ENCODE assay signal across 1 cellular context in genomic region chr16:15502041-15502725, GRCh38.
TF ChIP-seq lines count a peak whose summit lies in the region.

No MANE protein-coding gene starts in this region.

TF ChIP-seq in K562, 482 proteins besides CTCF, POLR2A, EP300 and RAD21 (continued from another document):
- TF ChIP-seq PBX2 (CRISPR knock-in tag; IDR thresholded peaks at IDR 0.05; ENCODE audit: low read depth) = no peak
- 0 out of 2 replicates have a peak, but pooled peaks have one; percentile 29 for TF ChIP-seq PBX2 (tag; conservative IDR thresholded peaks at IDR 0.05; ENCODE audit: low read depth)
- peak; percentile 25; the same call in 1 of the 2 replicates for TF ChIP-seq BACH1 (tag; IDR thresholded peaks at IDR 0.05)
- no peak for TF ChIP-seq ELK1 (CRISPR knock-in tag; IDR thresholded peaks at IDR 0.05)
- TF ChIP-seq PKNOX1 (IDR thresholded peaks at IDR 0.05) = peak; percentile 31; the same call in 1 of the 2 replicates
- no peak for TF ChIP-seq GABPB2 (CRISPR knock-in tag; conservative IDR thresholded peaks at IDR 0.05)
- TF ChIP-seq HOXB6 (CRISPR knock-in tag; IDR thresholded peaks at IDR 0.05; ENCODE audit: borderline replicate concordance) = no peak
- TF ChIP-seq RCOR1 (IDR thresholded peaks at IDR 0.05; ENCODE audit: borderline replicate concordance in 1 of 2, low read depth in 2 of 2, low read length in 2 of 2) = peak in 1 of 2 experiments; percentile 32; a peak in 1 of 4 replicates
- TF ChIP-seq ZSCAN32 (CRISPR knock-in tag; IDR thresholded peaks at IDR 0.05) = no peak
- no peak for TF ChIP-seq RBM25 (IDR thresholded peaks at IDR 0.05; ENCODE audit: low read depth, low read length, severe bottlenecking)
